1 cellular context compared by ENCODE assay signal in genomic region chr9:36036780-36037579, GRCh38.
TF ChIP-seq lines count a peak whose summit lies in the region.

RECK (plus strand) TSS chr9:36036913; CDS start chr9:36036999, 86 bp downstream.

TF ChIP-seq in H1, 55 proteins besides CTCF, POLR2A, EP300 and RAD21 (continued from another document):
- TF ChIP-seq CHD7 (IDR thresholded peaks at IDR 0.05; ENCODE audit: insufficient replicate concordance, low read length) (no peak), SP4 (IDR thresholded peaks at IDR 0.05; ENCODE audit: low read length) (peak; percentile 21; the same call in 1 of the 2 replicates), CHD2 (IDR thresholded peaks at IDR 0.05; ENCODE audit: low read length) (peak; percentile 86), NANOG (IDR thresholded peaks at IDR 0.05; ENCODE audit: insufficient read depth, low read depth, low read length, poor library complexity, severe bottlenecking) (no peak), SP1 (IDR thresholded peaks at IDR 0.05; ENCODE audit: low read depth, low read length) (no peak), TAF1 (IDR thresholded peaks at IDR 0.05; ENCODE audit: low read depth, low read length) (peak; percentile 86), KDM1A (IDR thresholded peaks at IDR 0.05; ENCODE audit: borderline replicate concordance, low read length) (no peak), KDM4A (IDR thresholded peaks at IDR 0.05; ENCODE audit: low read depth, low read length, severe bottlenecking) (no peak), RFX5 (IDR thresholded peaks at IDR 0.05; ENCODE audit: borderline replicate concordance, low read depth, low read length) (no peak), CTBP2 (IDR thresholded peaks at IDR 0.05; ENCODE audit: borderline replicate concordance, insufficient read depth, insufficient read length, low read length) (no peak), SUZ12 (IDR thresholded peaks at IDR 0.05; ENCODE audit: low read length) (no peak), BACH1 (IDR thresholded peaks at IDR 0.05; ENCODE audit: low read length) (no peak), SRF (IDR thresholded peaks at IDR 0.05; ENCODE audit: low read depth, low read length) (no peak), EZH2 (IDR thresholded peaks at IDR 0.05; ENCODE audit: low read depth, low read length, severe bottlenecking) (no peak), YY1 (IDR thresholded peaks at IDR 0.05; ENCODE audit: low read depth, low read length) (peak; percentile 90), TCF12 (IDR thresholded peaks at IDR 0.05; ENCODE audit: low read depth, low read length) (no peak), TAF7 (optimal IDR thresholded peaks at IDR 0.05; ENCODE audit: borderline replicate concordance, low read depth, low read length) (peak; percentile 81), KDM5A (IDR thresholded peaks at IDR 0.05; ENCODE audit: low read length) (no peak), RXRA (IDR thresholded peaks at IDR 0.05; ENCODE audit: insufficient read depth, low read depth, low read length) (no peak), ZNF274 (IDR thresholded peaks at IDR 0.05; ENCODE audit: borderline replicate concordance, extremely low read depth, low read length) (no peak), GABPA (IDR thresholded peaks at IDR 0.05; ENCODE audit: borderline replicate concordance, insufficient read depth, low read length) (no peak), POU5F1 (IDR thresholded peaks at IDR 0.05; ENCODE audit: low read depth, low read length) (no peak), POLR2AphosphoS5 (IDR thresholded peaks at IDR 0.05; ENCODE audit: low read depth, low read length) (peak; percentile 51), CBX8 (IDR thresholded peaks at IDR 0.05; ENCODE audit: borderline replicate concordance, low read depth, low read length) (no peak), SIRT6 (IDR thresholded peaks at IDR 0.05; ENCODE audit: low read length) (no peak), SAP30 (IDR thresholded peaks at IDR 0.05; ENCODE audit: insufficient read depth, insufficient replicate concordance, low read length) (no peak), MAX (IDR thresholded peaks at IDR 0.05) (no peak), BRCA1 (IDR thresholded peaks at IDR 0.05; ENCODE audit: low read depth, low read length) (peak; percentile 60; the same call in 1 of the 2 replicates), CBX5 (IDR thresholded peaks at IDR 0.05; ENCODE audit: low read depth, low read length) (no peak), E2F6 (IDR thresholded peaks at IDR 0.05) (peak; percentile 52; the same call in 1 of the 2 replicates), MAFK (IDR thresholded peaks at IDR 0.05; ENCODE audit: low read depth, low read length) (no peak), FOSL1 (IDR thresholded peaks at IDR 0.05; ENCODE audit: insufficient read depth, low read depth, low read length) (0 out of 2 replicates have a peak, but pooled peaks have one; percentile 12), RBBP5 (IDR thresholded peaks at IDR 0.05; ENCODE audit: borderline replicate concordance, low read depth, low read length) (peak; percentile 40; the same call in 1 of the 2 replicates), ASH2L (IDR thresholded peaks at IDR 0.05; ENCODE audit: low read length) (no peak), CEBPB (IDR thresholded peaks at IDR 0.05; ENCODE audit: low read depth, low read length) (no peak)
